In the genomic region with DNA sequence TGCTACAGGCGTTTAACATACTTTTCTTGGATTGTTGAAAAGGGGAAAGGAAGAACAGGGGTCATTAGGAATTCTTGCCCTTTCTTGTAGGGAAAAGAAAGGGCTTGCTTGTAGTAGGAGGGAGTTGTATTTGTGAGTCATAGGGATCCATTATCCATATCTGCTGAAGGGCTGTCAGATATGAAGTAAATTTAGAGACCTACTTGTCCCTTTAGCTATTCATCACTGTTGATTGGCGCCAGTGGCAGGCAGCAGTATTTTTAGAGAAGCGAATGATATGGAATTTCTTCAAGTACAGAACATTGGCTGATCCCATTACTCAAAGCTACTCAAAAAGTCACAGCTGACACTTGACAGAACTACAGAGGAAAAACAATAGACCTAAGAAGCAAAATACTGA, we compare ENCODE assay signal across 1 cellular context.
TF ChIP-seq lines count a peak whose summit lies in the region.

No MANE protein-coding gene starts in this region.

TF ChIP-seq in K562, 482 proteins besides CTCF, POLR2A, EP300 and RAD21 (continued from another document):
- TF ChIP-seq PBX2 (CRISPR knock-in tag; IDR thresholded peaks at IDR 0.05; ENCODE audit: low read depth) (peak; percentile 80), PBX2 (tag; conservative IDR thresholded peaks at IDR 0.05; ENCODE audit: low read depth) (peak; percentile 90), JUND (IDR thresholded peaks at IDR 0.05; ENCODE audit: borderline replicate concordance, low read depth, low read length) (peak; percentile 70; the same call in 1 of the 2 replicates), JUND (tag; IDR thresholded peaks at IDR 0.05; ENCODE audit: borderline replicate concordance, low read depth, low read length) (peak; percentile 79; the same call in 1 of the 3 replicates), STAT5A (IDR thresholded peaks at IDR 0.05; ENCODE audit: borderline replicate concordance, low read length) (no peak), JUN (IDR thresholded peaks at IDR 0.05; ENCODE audit: borderline replicate concordance, low read depth, low read length) (peak; percentile 24; the same call in 1 of the 2 replicates), JUN (CRISPR knock-in tag; IDR thresholded peaks at IDR 0.05; ENCODE audit: borderline replicate concordance) (no peak), CSDE1 (IDR thresholded peaks at IDR 0.05) (no peak), JUNB (CRISPR knock-in tag; conservative IDR thresholded peaks at IDR 0.05) (0 out of 2 replicates have a peak, but pooled peaks have one; percentile 32), NFIX (CRISPR knock-in tag; IDR thresholded peaks at IDR 0.05; ENCODE audit: low read depth) (no peak), KDM1A (IDR thresholded peaks at IDR 0.05) (no peak), GTF2A2 (tag; IDR thresholded peaks at IDR 0.05) (no peak), ARHGAP35 (IDR thresholded peaks at IDR 0.05; ENCODE audit: partially characterized antibody) (peak; percentile 96), XRCC3 (IDR thresholded peaks at IDR 0.05) (no peak), TEAD4 (IDR thresholded peaks at IDR 0.05; ENCODE audit: low read length) (peak; percentile 56; the same call in 1 of the 2 replicates), TEAD4 (CRISPR knock-in tag; IDR thresholded peaks at IDR 0.05; ENCODE audit: borderline replicate concordance) (no peak), NFYB (IDR thresholded peaks at IDR 0.05; ENCODE audit: extremely low read depth, insufficient read length) (no peak), ELK3 (CRISPR knock-in tag; IDR thresholded peaks at IDR 0.05) (no peak), ZNF644 (tag; IDR thresholded peaks at IDR 0.05; ENCODE audit: low read depth) (no peak), U2AF1 (optimal IDR thresholded peaks at IDR 0.05; ENCODE audit: low read depth, low read length) (no peak), FOSL1 (tag; conservative IDR thresholded peaks at IDR 0.05) (peak; percentile 81), RCOR1 (IDR thresholded peaks at IDR 0.05; ENCODE audit: borderline replicate concordance in 1 of 2, low read depth in 2 of 2, low read length in 2 of 2) (0 out of 4 replicates have a peak, but pooled peaks of 1 of the 2 experiments have one; percentile 8), CREM (IDR thresholded peaks at IDR 0.05; ENCODE audit: low read depth) (no peak), MEIS2 (IDR thresholded peaks at IDR 0.05; ENCODE audit: partially characterized antibody) (peak; percentile 98), HNRNPH1 (optimal IDR thresholded peaks at IDR 0.05; ENCODE audit: low read depth, low read length) (no peak), LEF1 (IDR thresholded peaks at IDR 0.05) (peak; percentile 58; the same call in 1 of the 2 replicates), SRSF3 (IDR thresholded peaks at IDR 0.05; ENCODE audit: insufficient read depth, low read length) (no peak), ZNF384 (IDR thresholded peaks at IDR 0.05; ENCODE audit: low read depth, low read length) (no peak), HOXB6 (CRISPR knock-in tag; IDR thresholded peaks at IDR 0.05; ENCODE audit: borderline replicate concordance) (no peak), SAFB2 (IDR thresholded peaks at IDR 0.05; ENCODE audit: borderline replicate concordance, low read depth, low read length, severe bottlenecking) (no peak), FOXO4 (CRISPR knock-in tag; IDR thresholded peaks at IDR 0.05) (no peak), MXD1 (CRISPR knock-in tag; IDR thresholded peaks at IDR 0.05; ENCODE audit: borderline replicate concordance, poor library complexity, severe bottlenecking) (no peak), TBL1XR1 (IDR thresholded peaks at IDR 0.05; ENCODE audit: low read length in 2 of 2) (0 out of 4 replicates have a peak, but pooled peaks of 1 of the 2 experiments have one; percentile 35), KDM4B (IDR thresholded peaks at IDR 0.05; ENCODE audit: borderline replicate concordance in 2 of 2, low read depth in 1 of 2) (peak in 1 of 2 experiments; percentile 88; a peak in 1 of 4 replicates), SRSF7 (optimal IDR thresholded peaks at IDR 0.05; ENCODE audit: low read depth, low read length) (no peak), PRPF4 (IDR thresholded peaks at IDR 0.05; ENCODE audit: insufficient read depth, low read depth, low read length, poor library complexity, severe bottlenecking) (no peak), ZNF518B (CRISPR knock-in tag; IDR thresholded peaks at IDR 0.05) (no peak), SPI1 (IDR thresholded peaks at IDR 0.05; ENCODE audit: borderline replicate concordance, low read depth, low read length) (no peak)
- TF ChIP-seq, protein P1, sequence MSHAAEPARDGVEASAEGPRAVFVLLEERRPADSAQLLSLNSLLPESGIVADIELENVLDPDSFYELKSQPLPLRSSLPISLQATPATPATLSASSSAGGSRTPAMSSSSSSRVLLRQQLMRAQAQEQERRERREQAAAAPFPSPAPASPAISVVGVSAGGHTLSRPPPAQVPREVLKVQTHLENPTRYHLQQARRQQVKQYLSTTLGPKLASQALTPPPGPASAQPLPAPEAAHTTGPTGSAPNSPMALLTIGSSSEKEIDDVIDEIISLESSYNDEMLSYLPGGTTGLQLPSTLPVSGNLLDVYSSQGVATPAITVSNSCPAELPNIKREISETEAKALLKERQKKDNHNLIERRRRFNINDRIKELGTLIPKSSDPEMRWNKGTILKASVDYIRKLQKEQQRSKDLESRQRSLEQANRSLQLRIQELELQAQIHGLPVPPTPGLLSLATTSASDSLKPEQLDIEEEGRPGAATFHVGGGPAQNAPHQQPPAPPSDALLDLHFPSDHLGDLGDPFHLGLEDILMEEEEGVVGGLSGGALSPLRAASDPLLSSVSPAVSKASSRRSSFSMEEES (CRISPR knock-in tag; IDR thresholded peaks at IDR 0.05), result no peak
- TF ChIP-seq, protein P2, sequence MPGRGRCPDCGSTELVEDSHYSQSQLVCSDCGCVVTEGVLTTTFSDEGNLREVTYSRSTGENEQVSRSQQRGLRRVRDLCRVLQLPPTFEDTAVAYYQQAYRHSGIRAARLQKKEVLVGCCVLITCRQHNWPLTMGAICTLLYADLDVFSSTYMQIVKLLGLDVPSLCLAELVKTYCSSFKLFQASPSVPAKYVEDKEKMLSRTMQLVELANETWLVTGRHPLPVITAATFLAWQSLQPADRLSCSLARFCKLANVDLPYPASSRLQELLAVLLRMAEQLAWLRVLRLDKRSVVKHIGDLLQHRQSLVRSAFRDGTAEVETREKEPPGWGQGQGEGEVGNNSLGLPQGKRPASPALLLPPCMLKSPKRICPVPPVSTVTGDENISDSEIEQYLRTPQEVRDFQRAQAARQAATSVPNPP (IDR thresholded peaks at IDR 0.05; ENCODE audit: borderline replicate concordance, insufficient read depth, insufficient read length), result no peak
- TF ChIP-seq, protein P3, sequence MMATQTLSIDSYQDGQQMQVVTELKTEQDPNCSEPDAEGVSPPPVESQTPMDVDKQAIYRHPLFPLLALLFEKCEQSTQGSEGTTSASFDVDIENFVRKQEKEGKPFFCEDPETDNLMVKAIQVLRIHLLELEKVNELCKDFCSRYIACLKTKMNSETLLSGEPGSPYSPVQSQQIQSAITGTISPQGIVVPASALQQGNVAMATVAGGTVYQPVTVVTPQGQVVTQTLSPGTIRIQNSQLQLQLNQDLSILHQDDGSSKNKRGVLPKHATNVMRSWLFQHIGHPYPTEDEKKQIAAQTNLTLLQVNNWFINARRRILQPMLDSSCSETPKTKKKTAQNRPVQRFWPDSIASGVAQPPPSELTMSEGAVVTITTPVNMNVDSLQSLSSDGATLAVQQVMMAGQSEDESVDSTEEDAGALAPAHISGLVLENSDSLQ (IDR thresholded peaks at IDR 0.05), result peak; percentile 95
- TF ChIP-seq, protein P4, sequence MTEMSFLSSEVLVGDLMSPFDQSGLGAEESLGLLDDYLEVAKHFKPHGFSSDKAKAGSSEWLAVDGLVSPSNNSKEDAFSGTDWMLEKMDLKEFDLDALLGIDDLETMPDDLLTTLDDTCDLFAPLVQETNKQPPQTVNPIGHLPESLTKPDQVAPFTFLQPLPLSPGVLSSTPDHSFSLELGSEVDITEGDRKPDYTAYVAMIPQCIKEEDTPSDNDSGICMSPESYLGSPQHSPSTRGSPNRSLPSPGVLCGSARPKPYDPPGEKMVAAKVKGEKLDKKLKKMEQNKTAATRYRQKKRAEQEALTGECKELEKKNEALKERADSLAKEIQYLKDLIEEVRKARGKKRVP (CRISPR knock-in tag; IDR thresholded peaks at IDR 0.05), result 0 out of 2 replicates have a peak, but pooled peaks have one; percentile 14
